ENCODE assay signal across 3 cellular contexts in genomic region chr5:742276-742675, GRCh38. TPM values are rescaled to one million over a fixed set of nuclear protein-coding genes. Genes with fewer than 3 reads are reported as not detected.
"Had no signal": no experiment of that assay in that cellular context is flagged by ENCODE, and none has a peak within 500 bp of the region (broad histone marks: within the 10 kb centered on the region; RNA-seq: fewer than 3 reads in every experiment).

No MANE protein-coding gene starts in this region.

RNA-seq across cellular contexts. Expression of gene ZDHHC11B, which starts 42.3 kb away (rescaled TPM):
- total RNA-seq: IMR-90 had no signal
- polyA plus RNA-seq: IgD-negative memory B cell had no signal

RNA-seq across cellular contexts. Expression of gene TPPP, which starts 49.1 kb away (rescaled TPM):
- total RNA-seq: HepG2 had no signal
- polyA plus RNA-seq: IgD-negative memory B cell had no signal
